Comparison of ENCODE assay signal across 1 cellular context in genomic region chr10:29612657-29613056, GRCh38.
TF ChIP-seq lines count a peak whose summit lies in the region.

No MANE protein-coding gene starts in this region.

TF ChIP-seq in K562, 482 proteins besides CTCF, POLR2A, EP300 and RAD21:
- TF ChIP-seq, protein P1, sequence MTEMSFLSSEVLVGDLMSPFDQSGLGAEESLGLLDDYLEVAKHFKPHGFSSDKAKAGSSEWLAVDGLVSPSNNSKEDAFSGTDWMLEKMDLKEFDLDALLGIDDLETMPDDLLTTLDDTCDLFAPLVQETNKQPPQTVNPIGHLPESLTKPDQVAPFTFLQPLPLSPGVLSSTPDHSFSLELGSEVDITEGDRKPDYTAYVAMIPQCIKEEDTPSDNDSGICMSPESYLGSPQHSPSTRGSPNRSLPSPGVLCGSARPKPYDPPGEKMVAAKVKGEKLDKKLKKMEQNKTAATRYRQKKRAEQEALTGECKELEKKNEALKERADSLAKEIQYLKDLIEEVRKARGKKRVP (CRISPR knock-in tag; IDR thresholded peaks at IDR 0.05) = no peak
- peak; percentile 35; the same call in 1 of the 2 replicates for TF ChIP-seq NFIC (IDR thresholded peaks at IDR 0.05)
